ENCODE assay signal across 8 cellular contexts in the genomic region with DNA sequence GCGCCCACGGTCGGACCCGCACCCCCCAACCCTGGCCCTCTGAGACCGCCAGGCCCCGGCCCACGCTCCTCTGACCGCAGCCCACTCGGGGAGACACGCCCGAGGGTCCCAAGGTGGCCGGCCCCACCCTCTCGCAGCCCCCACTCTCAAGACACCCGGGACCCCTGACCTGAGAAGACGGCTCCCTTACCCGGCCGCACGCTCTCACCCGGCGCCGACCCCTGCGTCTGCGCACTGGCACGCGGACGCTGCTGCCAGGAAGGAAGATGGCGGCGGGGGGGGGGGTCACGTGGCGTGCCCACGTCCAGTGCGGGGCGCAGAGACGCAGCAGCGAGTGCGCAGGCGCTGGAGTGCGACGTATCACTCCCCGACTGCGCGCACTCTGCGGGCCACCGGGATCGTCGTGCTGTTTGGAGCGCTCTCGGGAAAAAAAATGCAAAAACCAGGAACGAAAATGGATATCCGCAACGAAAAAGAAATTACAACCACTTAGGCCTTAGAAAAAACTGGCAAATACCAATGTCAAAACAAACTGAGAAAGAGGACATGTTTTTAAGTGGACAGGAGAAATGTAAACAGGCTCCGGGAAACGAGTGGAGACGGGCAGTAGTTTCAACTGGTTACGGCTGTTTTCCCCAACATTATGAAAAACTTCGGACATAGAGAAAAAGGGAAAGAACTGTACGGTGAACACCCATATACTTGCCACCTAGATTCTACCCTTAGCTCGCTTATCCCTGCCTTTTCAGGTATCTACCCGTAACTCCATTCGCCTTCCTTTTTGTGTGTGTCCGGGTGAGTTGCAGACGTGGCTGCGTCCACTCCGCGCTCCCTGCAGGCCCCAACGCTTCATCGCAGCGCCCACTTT. TPM values are rescaled to one million over a fixed set of nuclear protein-coding genes. Genes with fewer than 3 reads are reported as not detected.
DNase-seq lines count a peak whose midpoint lies in the region; ATAC-seq, FAIRE-seq and TF ChIP-seq lines count a peak whose summit lies in the region.

A gene (minus strand): TSS at position 236 of the 868 bp plus-strand sequence. CDS start 902 bp downstream, outside the sequence.

- peaks cover 15 to 30% of the 10 kb centered on the region in 2 donors for H3K36me3 ChIP-seq in kidney (ENCODE audit: control insufficient read depth in 1 of 2, insufficient read depth in 2 of 2, low read length in 2 of 2)

- peak within 1 kb of the TSS; percentile 66 to 84 for H3K9ac ChIP-seq in kidney (ENCODE audit: low read length in 2 of 2)

- peak; percentile 88 for DNase-seq in AG10803 (ENCODE audit: low read depth)
- peak; percentile 77 for DNase-seq in NCI-H524 treated with DMSO at 0.1 percent for 48 hours (lab: John Stamatoyannopoulos, UW)
- peak; percentile 97 for DNase-seq in activated CD4-positive, alpha-beta T cell treated with anti-CD3 and anti-CD28 coated beads for 36 hours
- no peak for DNase-seq in chondrocyte (ENCODE audit: low spot score)
- DNase-seq in kidney: peak; percentile 98
- DNase-seq in stimulated activated CD4-positive, alpha-beta T cell treated with anti-CD3 and anti-CD28 coated beads, Interleukin-15, amount 100 ng/mL, for 1 hour (ENCODE audit: low read depth in 1 of 2, low spot score in 1 of 2): peak; percentile 85 to 93

- POLR2A ChIA-PET in activated CD4-positive, alpha-beta T cell treated with anti-CD3 and anti-CD28 coated beads for 36 hours (lab: Charles Lee): no interaction called here

- H3K27ac ChIP-seq in kidney (ENCODE audit: low read depth in 2 of 2, low read length in 2 of 2): peak within 1 kb of the TSS; percentile 76 to 82

- TF ChIP-seq CTCF in AG10803 (conservative IDR thresholded peaks at IDR 0.05; ENCODE audit: low read length) (no peak), chondrocyte (IDR thresholded peaks at IDR 0.05) (no peak), kidney (IDR thresholded peaks at IDR 0.05; ENCODE audit: borderline replicate concordance, extremely low read depth, insufficient read depth) (peak; percentile 4)

- H3K4me1 ChIP-seq in kidney (ENCODE audit: control insufficient read depth in 1 of 2, insufficient read depth in 1 of 2, low read depth in 1 of 2, low read length in 2 of 2): peaks cover 6 to 11% of the 10 kb centered on the region in 2 donors

- peaks cover 54% of the 10 kb centered on the region for H3K4me1 Mint-ChIP-seq in activated CD4-positive, alpha-beta T cell treated with anti-CD3 and anti-CD28 coated beads for 36 hours
- H3K4me1 Mint-ChIP-seq in chondrocyte (ENCODE audit: low read depth): peaks cover 40% of the 10 kb centered on the region

- H3K9me3 ChIP-seq in kidney (ENCODE audit: control insufficient read depth in 1 of 2, low read length in 2 of 2): no peaks in the 10 kb centered on the region

- no peak for FAIRE-seq in kidney (lab: Jason Lieb, UNC)

- H3K27ac Mint-ChIP-seq in activated CD4-positive, alpha-beta T cell treated with anti-CD3 and anti-CD28 coated beads for 36 hours: peak within 1 kb of the TSS; percentile 97
- H3K27ac Mint-ChIP-seq in chondrocyte (ENCODE audit: unreplicated experiment): peak within 1 kb of the TSS; percentile 100

- peaks cover 53% of the 10 kb centered on the region for H3K36me3 Mint-ChIP-seq in activated CD4-positive, alpha-beta T cell treated with anti-CD3 and anti-CD28 coated beads for 36 hours (ENCODE audit: low read depth)
- peaks cover 15% of the 10 kb centered on the region for H3K36me3 Mint-ChIP-seq in chondrocyte (ENCODE audit: low read depth)

- H3K9me3 Mint-ChIP-seq in activated CD4-positive, alpha-beta T cell treated with anti-CD3 and anti-CD28 coated beads for 36 hours (ENCODE audit: low read depth): no peaks in the 10 kb centered on the region
- H3K9me3 Mint-ChIP-seq in chondrocyte (ENCODE audit: low read depth): no peaks in the 10 kb centered on the region

- peak within 1 kb of the TSS; percentile 94 for H3K4me3 Mint-ChIP-seq in activated CD4-positive, alpha-beta T cell treated with anti-CD3 and anti-CD28 coated beads for 36 hours
- peak within 1 kb of the TSS; percentile 99 for H3K4me3 Mint-ChIP-seq in chondrocyte (ENCODE audit: unreplicated experiment)

- peak within 1 kb of the TSS; percentile 85 for H3K4me3 ChIP-seq in AG10803 (ENCODE audit: low read length)
- H3K4me3 ChIP-seq in kidney (ENCODE audit: low read length in 2 of 2): peak within 1 kb of the TSS; percentile 68 to 93

- intact Hi-C loops in activated CD4-positive, alpha-beta T cell treated with anti-CD3 and anti-CD28 coated beads for 36 hours (cut with DNase I, micrococcal nuclease): loop anchor here (1.0 to 10.0 kb wide), 8 partner anchors 8 to 1583 kb away; a partner anchor contains a TSS
- intact Hi-C loops in kidney (cut with DNase I): no loop called here

- TF ChIP-seq POLR2A in GM19193 (IDR thresholded peaks at IDR 0.05; ENCODE audit: extremely low read depth, insufficient read depth, insufficient read length): peak; percentile 65

- CTCF ChIA-PET in activated CD4-positive, alpha-beta T cell treated with anti-CD3 and anti-CD28 coated beads for 36 hours (lab: Charles Lee): interaction anchor here (0.9 to 1.2 kb wide), 2 partner anchors 11 to 37 kb away, joined by 3 read pairs; no protein-coding TSS in a partner anchor

- no peaks in the 10 kb centered on the region for H3K27me3 Mint-ChIP-seq in activated CD4-positive, alpha-beta T cell treated with anti-CD3 and anti-CD28 coated beads for 36 hours
- no peaks in the 10 kb centered on the region for H3K27me3 Mint-ChIP-seq in chondrocyte (ENCODE audit: low read depth)

- ATAC-seq in HG03442 (IDR thresholded peaks at IDR 0.05; ENCODE audit: unreplicated experiment): peak; percentile 34
- ATAC-seq in activated CD4-positive, alpha-beta T cell treated with anti-CD3 and anti-CD28 coated beads for 36 hours: peak; percentile 79

RNA-seq across cellular contexts. Expression of the gene that starts here (rescaled TPM):
- 10 to 100 TPM; 51.4 to 64.9 TPM for total RNA-seq in activated CD4-positive, alpha-beta T cell treated with anti-CD3 and anti-CD28 coated beads for 36 hours
- total RNA-seq in chondrocyte (37.4 to 50.8 TPM (median 48.3 TPM) in 3 replicates), kidney (29.6 TPM)
- 96.7 TPM for polyA plus RNA-seq in kidney (ENCODE audit: insufficient read depth, low read depth, low replicate concordance)
